Comparison of ENCODE assay signal across 20 cellular contexts in the genomic region with DNA sequence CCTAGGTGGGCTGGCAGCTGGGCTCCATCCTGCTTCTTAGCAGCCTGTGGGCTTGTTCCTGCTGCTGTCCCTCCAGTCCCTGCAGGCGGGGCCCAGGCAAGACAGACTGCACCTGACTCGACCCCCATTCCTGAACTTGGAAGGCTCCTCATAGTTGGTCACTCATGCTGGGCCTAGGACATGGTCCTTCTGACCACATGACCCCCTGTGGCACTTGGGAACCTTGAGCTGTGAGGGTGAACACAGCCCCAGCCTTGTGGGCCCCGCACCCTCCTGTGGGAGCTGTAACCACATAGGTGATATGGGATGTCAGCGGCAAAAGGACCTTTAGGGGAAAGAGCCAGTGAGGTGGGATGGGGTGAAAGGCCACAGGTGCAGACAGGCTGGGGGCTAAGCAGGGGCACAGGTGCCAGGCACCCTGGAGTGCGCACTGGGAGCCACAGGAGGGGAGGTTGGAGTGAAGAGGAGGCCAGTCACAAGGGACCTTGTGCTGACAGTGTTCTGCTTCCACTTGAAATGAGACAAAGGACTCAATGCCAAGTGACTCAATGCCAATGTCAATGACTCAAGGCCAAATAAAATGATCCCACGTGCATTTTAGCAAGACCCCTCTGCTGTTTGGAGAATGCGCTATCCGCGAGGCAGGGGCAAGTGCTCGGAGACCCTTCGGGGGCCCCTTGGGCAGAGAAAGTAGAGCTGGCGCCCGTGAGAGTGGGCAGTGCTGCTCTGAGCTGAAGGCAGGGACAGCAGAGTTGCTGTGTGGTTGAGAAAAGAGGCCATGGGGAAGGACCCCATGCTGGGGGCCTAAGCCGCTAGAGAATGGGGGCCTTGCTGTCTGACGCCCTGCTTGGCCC.
DNase-seq lines count a peak whose midpoint lies in the region; ATAC-seq, FAIRE-seq and TF ChIP-seq lines count a peak whose summit lies in the region.
"Had no signal": no experiment of that assay in that cellular context is flagged by ENCODE, and none has a peak within 500 bp of the region (broad histone marks: within the 10 kb centered on the region; RNA-seq: fewer than 3 reads in every experiment).

No MANE protein-coding gene starts in this region.

- ATAC-seq in Right ventricle myocardium superior (ENCODE audit: poor library complexity) (peak; percentile 45), upper lobe of right lung (no peak), GM18502 (IDR thresholded peaks at IDR 0.05; ENCODE audit: poor library complexity, unreplicated experiment) (no peak)
- ATAC-seq: A549; activated T-cell treated with anti-CD3 and anti-CD28 coated beads, Interleukin-2, amount 50 U/mL, for 72 hours; left lobe of liver had no signal

- H3K27me3 Mint-ChIP-seq in brain, result peaks cover 4% of the 10 kb centered on the region
- H3K27me3 Mint-ChIP-seq: type B pancreatic cell had no signal

- DNase-seq in Right ventricle myocardium superior (peak; percentile 30), cardiac septum (ENCODE audit: low spot score) (no peak), kidney (peak; percentile 59), upper lobe of right lung (peak; percentile 46), amygdala (lab: John Stamatoyannopoulos, UW) (no peak), NCI-H1694 (lab: John Stamatoyannopoulos, UW) (no peak)
- DNase-seq: activated CD4-positive, CD25-positive, alpha-beta regulatory T cell; activated T-cell treated with anti-CD3 and anti-CD28 coated beads, Interleukin-2, amount 50 U/mL, for 72 hours; GOT3; KBM-7; SIG-M5; stimulated activated naive B cell treated with anti-CD40 and anti-IgM and Interleukin-4, amounts not matched to agents 10 μg/mL and 1 μg/mL and 100 μg/mL, for 72 hours had no signal

- TF ChIP-seq CTCF in brain (conservative IDR thresholded peaks at IDR 0.05) (no peak), kidney (IDR thresholded peaks at IDR 0.05; ENCODE audit: borderline replicate concordance, extremely low read depth, insufficient read depth) (no peak), upper lobe of right lung (IDR thresholded peaks at IDR 0.05) (no peak)

- H3K27ac Mint-ChIP-seq in brain, result peak overlapping the region; percentile 81 to 98 (median 87)
- H3K27ac Mint-ChIP-seq: activated T-cell treated with anti-CD3 and anti-CD28 coated beads, Interleukin-2, amount 50 U/mL, for 72 hours; progenitor cell of endocrine pancreas; stimulated activated naive B cell treated with anti-CD40 and anti-IgM and Interleukin-4, amounts not matched to agents 10 μg/mL and 1 μg/mL and 100 μg/mL, for 72 hours; T-helper 2 cell treated with Interferon-gamma antibody and Interleukin-4, amounts not matched to agents 5 μg/mL and 100 μg/mL, for 36 hours; type B pancreatic cell had no signal

- H3K36me3 ChIP-seq in kidney (ENCODE audit: control insufficient read depth in 1 of 2, insufficient read depth in 2 of 2, low read length in 2 of 2) (no peaks in the 10 kb centered on the region), upper lobe of right lung (no peaks in the 10 kb centered on the region)

- H3K9ac ChIP-seq in kidney (ENCODE audit: low read length in 2 of 2), result no peak overlapping the region

- H3K36me3 Mint-ChIP-seq in brain, result peaks cover 6% of the 10 kb centered on the region
- H3K36me3 Mint-ChIP-seq: stimulated activated naive B cell treated with anti-CD40 and anti-IgM and Interleukin-4, amounts not matched to agents 10 μg/mL and 1 μg/mL and 100 μg/mL, for 72 hours; type B pancreatic cell had no signal

- H3K4me1 Mint-ChIP-seq in brain, result peaks cover 77% of the 10 kb centered on the region

- H3K27me3 ChIP-seq in upper lobe of right lung, result no peaks in the 10 kb centered on the region

- H3K4me1 ChIP-seq in kidney (ENCODE audit: control insufficient read depth in 1 of 2, insufficient read depth in 1 of 2, low read depth in 1 of 2, low read length in 2 of 2), result peaks cover 0 to 5% of the 10 kb centered on the region in 2 donors
- H3K4me1 ChIP-seq in upper lobe of right lung, result no peaks in the 10 kb centered on the region

- no peak for FAIRE-seq in kidney (lab: Jason Lieb, UNC)
- FAIRE-seq: A549 had no signal

- H3K4me3 Mint-ChIP-seq in brain, result peak overlapping the region in 1 of 5 experiments; percentile 55
- H3K4me3 Mint-ChIP-seq: activated T-cell treated with anti-CD3 and anti-CD28 coated beads, Interleukin-2, amount 50 U/mL, for 72 hours; stimulated activated naive B cell treated with anti-CD40 and anti-IgM and Interleukin-4, amounts not matched to agents 10 μg/mL and 1 μg/mL and 100 μg/mL, for 72 hours; T-helper 2 cell treated with Interferon-gamma antibody and Interleukin-4, amounts not matched to agents 5 μg/mL and 100 μg/mL, for 36 hours; type B pancreatic cell had no signal

- no peaks in the 10 kb centered on the region for H3K9me3 ChIP-seq in kidney (ENCODE audit: control insufficient read depth in 1 of 2, low read length in 2 of 2)
- H3K9me3 ChIP-seq in upper lobe of right lung, result no peaks in the 10 kb centered on the region
- H3K9me3 ChIP-seq: A549 had no signal

- intact Hi-C loops in Right ventricle myocardium superior (cut with DNase I), result no loop called here
- intact Hi-C loops in cardiac septum (cut with DNase I), result no loop called here
- intact Hi-C loops in kidney (cut with DNase I), result no loop called here
- intact Hi-C loops in upper lobe of right lung (cut with DNase I), result no loop called here

- H3K4me3 ChIP-seq in kidney (ENCODE audit: low read length in 2 of 2), result no peak overlapping the region
- H3K4me3 ChIP-seq in upper lobe of right lung, result no peak overlapping the region
- H3K4me3 ChIP-seq: A549 had no signal

- H3K9me3 Mint-ChIP-seq in brain, result peaks cover 0 to 2% (median 0%) of the 10 kb centered on the region in 5 experiments
- H3K9me3 Mint-ChIP-seq: activated T-cell treated with anti-CD3 and anti-CD28 coated beads, Interleukin-2, amount 50 U/mL, for 72 hours; stimulated activated naive B cell treated with anti-CD40 and anti-IgM and Interleukin-4, amounts not matched to agents 10 μg/mL and 1 μg/mL and 100 μg/mL, for 72 hours; T-helper 2 cell treated with Interferon-gamma antibody and Interleukin-4, amounts not matched to agents 5 μg/mL and 100 μg/mL, for 36 hours; type B pancreatic cell had no signal

- no peak overlapping the region for H3K27ac ChIP-seq in kidney (ENCODE audit: low read depth in 2 of 2, low read length in 2 of 2)
- H3K27ac ChIP-seq in upper lobe of right lung, result no peak overlapping the region
- H3K27ac ChIP-seq: A549, C4-2B had no signal

Comparison
In these comparisons a context has a peak if more than half of its experiments do, and no peak if none do; other contexts are left out.
1. DNase-seq: peak in Right ventricle myocardium superior (single experiment), kidney (single experiment) and upper lobe of right lung (single experiment); none in cardiac septum (single experiment), amygdala (0 of 56) and NCI-H1694 (single experiment).